Comparison of ENCODE assay signal across 13 cellular contexts in the genomic region with DNA sequence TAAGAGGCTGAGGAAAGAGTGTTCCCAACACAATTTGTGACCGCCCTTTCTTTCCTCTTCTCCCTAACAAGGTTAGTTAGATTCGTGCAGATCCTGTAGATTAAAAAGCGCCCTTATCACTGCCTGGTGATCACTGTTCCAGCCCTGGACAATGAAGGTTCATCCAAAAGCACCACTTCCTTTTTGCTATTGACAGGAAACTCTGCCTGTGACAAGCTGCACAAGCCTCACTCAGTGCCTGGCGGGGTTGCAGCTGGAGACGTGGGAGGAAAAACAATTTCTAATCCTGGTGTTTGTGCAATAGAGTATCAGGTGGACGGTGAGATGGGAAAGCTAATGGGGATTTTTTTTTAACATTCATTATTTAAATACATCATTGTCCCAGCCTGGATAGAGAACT.
DNase-seq lines count a peak whose midpoint lies in the region; ATAC-seq, FAIRE-seq and TF ChIP-seq lines count a peak whose summit lies in the region.
"Had no signal": no experiment of that assay in that cellular context is flagged by ENCODE, and none has a peak within 500 bp of the region (broad histone marks: within the 10 kb centered on the region; RNA-seq: fewer than 3 reads in every experiment).

No MANE protein-coding gene starts in this region.

- H3K27ac ChIP-seq in liver (ENCODE audit: low read depth in 1 of 2, low read length in 2 of 2) (no peak overlapping the region), HepG2 (ENCODE audit: extremely low read length, insufficient read depth, low read length) (no peak overlapping the region), fibroblast of lung (ENCODE audit: insufficient read depth, low read length) (no peak overlapping the region)

- TF ChIP-seq RAD21 in liver (IDR thresholded peaks at IDR 0.05): no peak
- TF ChIP-seq RAD21 in HepG2 (CRISPR knock-in tag; IDR thresholded peaks at IDR 0.05): no peak

- POLR2A ChIA-PET in HepG2 (lab: Yijun Ruan, JAX): no interaction called here

- no peaks in the 10 kb centered on the region for H4K20me1 ChIP-seq in HepG2 (ENCODE audit: insufficient read depth, low read length)
- H4K20me1 ChIP-seq in fibroblast of lung (ENCODE audit: control insufficient read depth, extremely low read depth, insufficient read depth, low read length): no peaks in the 10 kb centered on the region

- CTCF ChIA-PET in HepG2 (lab: Yijun Ruan, JAX; ENCODE audit: low intra/inter-chr PET ratio, low total read pairs): no interaction called here

- no peaks in the 10 kb centered on the region for H3K4me1 ChIP-seq in liver (ENCODE audit: control insufficient read depth in 4 of 4, insufficient read depth in 4 of 4, low read length in 3 of 4)
- no peaks in the 10 kb centered on the region for H3K4me1 ChIP-seq in HepG2 (ENCODE audit: insufficient read depth, low read length)
- peaks cover 8% of the 10 kb centered on the region for H3K4me1 ChIP-seq in fibroblast of lung (ENCODE audit: control insufficient read depth, extremely low read depth, insufficient read depth, low read length)

- no peaks in the 10 kb centered on the region for H3K36me3 ChIP-seq in liver (ENCODE audit: control insufficient read depth in 4 of 4, insufficient read depth in 3 of 4, low read depth in 1 of 4, low read length in 3 of 4)
- no peaks in the 10 kb centered on the region for H3K36me3 ChIP-seq in HepG2 (replicated peaks in 1 of 2; ENCODE audit: control insufficient read depth in 1 of 2, insufficient read depth in 2 of 2, low read length in 2 of 2)
- no peaks in the 10 kb centered on the region for H3K36me3 ChIP-seq in fibroblast of lung (ENCODE audit: control insufficient read depth, insufficient read depth, low read length)
- H3K36me3 ChIP-seq: upper lobe of left lung had no signal

- H3K9me3 ChIP-seq in liver (ENCODE audit: control insufficient read depth in 4 of 4, low read length in 3 of 4) (no peaks in the 10 kb centered on the region), HepG2 (ENCODE audit: low read length) (no peaks in the 10 kb centered on the region), fibroblast of lung (ENCODE audit: control insufficient read depth, insufficient read depth, low read depth, low read length) (no peaks in the 10 kb centered on the region)
- H3K9me3 ChIP-seq: upper lobe of left lung had no signal

- TF ChIP-seq EP300 in HepG2 (IDR thresholded peaks at IDR 0.05; ENCODE audit: low read depth in 2 of 2, low read length in 2 of 2) (no peak), HepG2 (CRISPR knock-in tag; IDR thresholded peaks at IDR 0.05; ENCODE audit: borderline replicate concordance) (no peak)

- H3K9ac ChIP-seq in liver (ENCODE audit: low read depth in 1 of 2, low read length in 2 of 2) (no peak overlapping the region), HepG2 (ENCODE audit: insufficient read depth, low read depth, low read length) (no peak overlapping the region), fibroblast of lung (ENCODE audit: insufficient read depth, low read length) (no peak overlapping the region)

- in situ Hi-C loops in HepG2 (cut with HindIII; ENCODE audit: extremely low pct_ligation_motif_present, low pct_unique_long_range_greater_than_20kb): no loop called here

- intact Hi-C loops in HepG2 (cut with micrococcal nuclease; ENCODE audit: unreplicated experiment): no loop called here

- BruUV-seq in HepG2 (replicated peaks; lab: Mats Ljungman, UMichigan): no TSS peak

- DNase-seq in HepG2 (ENCODE audit: low spot score): no peak
- DNase-seq in fibroblast of lung (ENCODE audit: low read depth in 2 of 2): peak in 1 of 2 donors; percentile 18
- peak; percentile 93 to 98 for DNase-seq in lung microvascular endothelial cell (ENCODE audit: low read depth in 2 of 2)
- no peak for DNase-seq in NCI-H226
- no peak for DNase-seq in foreskin melanocyte
- DNase-seq: activated naive CD4-positive, alpha-beta T cell treated with anti-CD3 and anti-CD28 coated beads for 36 hours; NCI-H526; stimulated activated CD8-positive, alpha-beta memory T cell treated with anti-CD3 and anti-CD28 coated beads, Interleukin-4, amount 100 ng/mL, for 48 hours had no signal

- H3K4me3 ChIP-seq in liver (ENCODE audit: low read depth in 1 of 3, low read length in 3 of 3): no peak overlapping the region
- no peak overlapping the region for H3K4me3 ChIP-seq in HepG2 (replicated peaks in 1 of 3; ENCODE audit: insufficient read depth in 1 of 3, low read depth in 2 of 3, low read length in 3 of 3)
- no peak overlapping the region for H3K4me3 ChIP-seq in fibroblast of lung (replicated peaks in 1 of 4; ENCODE audit: control extremely low read depth in 1 of 4, insufficient read depth in 1 of 4, low read depth in 3 of 4, low read length in 4 of 4)
- H3K4me3 ChIP-seq: upper lobe of left lung had no signal

- H3K27me3 ChIP-seq in liver (ENCODE audit: control insufficient read depth in 4 of 4, insufficient read depth in 4 of 4, low read length in 3 of 4) (no peaks in the 10 kb centered on the region), HepG2 (ENCODE audit: control insufficient read depth in 1 of 2, insufficient read depth in 2 of 2, low read length in 2 of 2) (no peaks in the 10 kb centered on the region), fibroblast of lung (ENCODE audit: control insufficient read depth, insufficient read depth, low read length) (no peaks in the 10 kb centered on the region)
- H3K27me3 ChIP-seq: upper lobe of left lung had no signal

- no peaks in the 10 kb centered on the region for H3K79me2 ChIP-seq in HepG2 (ENCODE audit: insufficient read depth, low read length)
- H3K79me2 ChIP-seq in fibroblast of lung (ENCODE audit: control insufficient read depth, insufficient read depth, low read length): no peaks in the 10 kb centered on the region

- no peak for ATAC-seq in HepG2
- ATAC-seq in HG03135 (IDR thresholded peaks at IDR 0.05; ENCODE audit: unreplicated experiment): no peak
- ATAC-seq in HG03196 (IDR thresholded peaks at IDR 0.05; ENCODE audit: unreplicated experiment): no peak

- 58% methylated on average over 6 of the region's 6 CpGs for WGBS in liver
- 50% methylated on average over 4 of the region's 6 CpGs for WGBS in HepG2 (ENCODE audit: low lambda C conversion rate)

- TF ChIP-seq CTCF in liver (IDR thresholded peaks at IDR 0.05; ENCODE audit: low read depth, low read length, missing input control) (no peak), HepG2 (CRISPR knock-in tag; IDR thresholded peaks at IDR 0.05) (no peak), fibroblast of lung (conservative IDR thresholded peaks at IDR 0.05 in 1 of 2, IDR thresholded peaks at IDR 0.05 in 1 of 2; ENCODE audit: low read depth in 1 of 2, low read length in 2 of 2) (no peak)

- TF ChIP-seq POLR2A in HepG2 (IDR thresholded peaks at IDR 0.05; ENCODE audit: insufficient read depth in 1 of 2, low read depth in 2 of 2, low read length in 2 of 2): no peak

- no peak for FAIRE-seq in HepG2 (lab: Jason Lieb, UNC)
- FAIRE-seq: A204.1 had no signal

- no peak overlapping the region for H2AFZ ChIP-seq in HepG2 (ENCODE audit: low read length)
- peak overlapping the region; percentile 24 for H2AFZ ChIP-seq in fibroblast of lung (ENCODE audit: low read length)

- H3K4me2 ChIP-seq in HepG2 (ENCODE audit: low read depth, low read length) (no peak overlapping the region), fibroblast of lung (ENCODE audit: extremely low read depth, insufficient read depth, low read length) (no peak overlapping the region)

TF ChIP-seq in liver, 16 proteins besides CTCF, POLR2A, EP300 and RAD21:
- TF ChIP-seq FOXA2 (IDR thresholded peaks at IDR 0.05) (no peak), NR2F2 (IDR thresholded peaks at IDR 0.05) (peak; percentile 21)

TF ChIP-seq in HepG2, 621 proteins besides CTCF, POLR2A, EP300 and RAD21 (continues in another document):
- no peak for TF ChIP-seq SNRNP70 (IDR thresholded peaks at IDR 0.05; ENCODE audit: low read depth, low read length)
- TF ChIP-seq, protein P1, sequence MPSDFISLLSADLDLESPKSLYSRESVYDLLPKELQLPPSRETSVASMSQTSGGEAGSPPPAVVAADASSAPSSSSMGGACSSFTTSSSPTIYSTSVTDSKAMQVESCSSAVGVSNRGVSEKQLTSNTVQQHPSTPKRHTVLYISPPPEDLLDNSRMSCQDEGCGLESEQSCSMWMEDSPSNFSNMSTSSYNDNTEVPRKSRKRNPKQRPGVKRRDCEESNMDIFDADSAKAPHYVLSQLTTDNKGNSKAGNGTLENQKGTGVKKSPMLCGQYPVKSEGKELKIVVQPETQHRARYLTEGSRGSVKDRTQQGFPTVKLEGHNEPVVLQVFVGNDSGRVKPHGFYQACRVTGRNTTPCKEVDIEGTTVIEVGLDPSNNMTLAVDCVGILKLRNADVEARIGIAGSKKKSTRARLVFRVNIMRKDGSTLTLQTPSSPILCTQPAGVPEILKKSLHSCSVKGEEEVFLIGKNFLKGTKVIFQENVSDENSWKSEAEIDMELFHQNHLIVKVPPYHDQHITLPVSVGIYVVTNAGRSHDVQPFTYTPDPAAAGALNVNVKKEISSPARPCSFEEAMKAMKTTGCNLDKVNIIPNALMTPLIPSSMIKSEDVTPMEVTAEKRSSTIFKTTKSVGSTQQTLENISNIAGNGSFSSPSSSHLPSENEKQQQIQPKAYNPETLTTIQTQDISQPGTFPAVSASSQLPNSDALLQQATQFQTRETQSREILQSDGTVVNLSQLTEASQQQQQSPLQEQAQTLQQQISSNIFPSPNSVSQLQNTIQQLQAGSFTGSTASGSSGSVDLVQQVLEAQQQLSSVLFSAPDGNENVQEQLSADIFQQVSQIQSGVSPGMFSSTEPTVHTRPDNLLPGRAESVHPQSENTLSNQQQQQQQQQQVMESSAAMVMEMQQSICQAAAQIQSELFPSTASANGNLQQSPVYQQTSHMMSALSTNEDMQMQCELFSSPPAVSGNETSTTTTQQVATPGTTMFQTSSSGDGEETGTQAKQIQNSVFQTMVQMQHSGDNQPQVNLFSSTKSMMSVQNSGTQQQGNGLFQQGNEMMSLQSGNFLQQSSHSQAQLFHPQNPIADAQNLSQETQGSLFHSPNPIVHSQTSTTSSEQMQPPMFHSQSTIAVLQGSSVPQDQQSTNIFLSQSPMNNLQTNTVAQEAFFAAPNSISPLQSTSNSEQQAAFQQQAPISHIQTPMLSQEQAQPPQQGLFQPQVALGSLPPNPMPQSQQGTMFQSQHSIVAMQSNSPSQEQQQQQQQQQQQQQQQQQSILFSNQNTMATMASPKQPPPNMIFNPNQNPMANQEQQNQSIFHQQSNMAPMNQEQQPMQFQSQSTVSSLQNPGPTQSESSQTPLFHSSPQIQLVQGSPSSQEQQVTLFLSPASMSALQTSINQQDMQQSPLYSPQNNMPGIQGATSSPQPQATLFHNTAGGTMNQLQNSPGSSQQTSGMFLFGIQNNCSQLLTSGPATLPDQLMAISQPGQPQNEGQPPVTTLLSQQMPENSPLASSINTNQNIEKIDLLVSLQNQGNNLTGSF (CRISPR knock-in tag; IDR thresholded peaks at IDR 0.05): no peak

Comparison
In these comparisons a context has a peak if more than half of its experiments do, and no peak if none do; other contexts are left out.
1. DNase-seq: peak in lung microvascular endothelial cell (2 of 2); none in HepG2 (single experiment), NCI-H226 (single experiment) and foreskin melanocyte (single experiment).